ENCODE assay signal across 8 cellular contexts in genomic region chr16:90077240-90077756, GRCh38. TPM values are rescaled to one million over a fixed set of nuclear protein-coding genes. Genes with fewer than 3 reads are reported as not detected.
DNase-seq lines count a peak whose midpoint lies in the region; ATAC-seq and TF ChIP-seq lines count a peak whose summit lies in the region.

Gene PRDM7, minus strand, starts transcription at chr16:90077331. Its CDS starts 1,421 bp downstream, at chr16:90075910.

- peaks cover 20% of the 10 kb centered on the region for H3K27me3 Mint-ChIP-seq in T-helper 2 cell treated with Interferon-gamma antibody and Interleukin-4, amounts not matched to agents 5 μg/mL and 100 μg/mL, for 36 hours (ENCODE audit: low read depth)

- peak within 1 kb of the TSS; percentile 19 for H3K9ac ChIP-seq in rectal smooth muscle tissue (ENCODE audit: low read length)

- H3K9me3 Mint-ChIP-seq in T-helper 2 cell treated with Interferon-gamma antibody and Interleukin-4, amounts not matched to agents 5 μg/mL and 100 μg/mL, for 36 hours: no peaks in the 10 kb centered on the region

- peaks cover 24% of the 10 kb centered on the region for H3K4me1 Mint-ChIP-seq in T-helper 2 cell treated with Interferon-gamma antibody and Interleukin-4, amounts not matched to agents 5 μg/mL and 100 μg/mL, for 36 hours (ENCODE audit: low read depth)

- in situ Hi-C loops in astrocyte of the cerebellum (cut with HindIII; ENCODE audit: low sequenced_read_pairs): no loop called here

- TF ChIP-seq CTCF in GM12865 (IDR thresholded peaks at IDR 0.05; ENCODE audit: insufficient read depth, low read depth, low read length, missing control alignments) (no peak), astrocyte of the cerebellum (IDR thresholded peaks at IDR 0.05; ENCODE audit: low read depth, low read length, missing control alignments) (no peak), uterus (IDR thresholded peaks at IDR 0.05) (no peak)

- peak; percentile 26 to 33 for TF ChIP-seq POLR2A in uterus (IDR thresholded peaks at IDR 0.05)

- intact Hi-C loops in uterus (cut with DNase I; ENCODE audit: low total_unique reads): no loop called here

- ATAC-seq in HG02840 (IDR thresholded peaks at IDR 0.05; ENCODE audit: low FRiP score, unreplicated experiment): peak; percentile 82

- peak within 1 kb of the TSS; percentile 45 for H3K4me3 ChIP-seq in GM12865 (ENCODE audit: low read depth, low read length)
- peak within 1 kb of the TSS; percentile 24 for H3K4me3 ChIP-seq in astrocyte of the cerebellum (ENCODE audit: low read depth, low read length)
- H3K4me3 ChIP-seq in rectal smooth muscle tissue (ENCODE audit: low read length): peak within 1 kb of the TSS; percentile 60
- H3K4me3 ChIP-seq in uterus: peak within 1 kb of the TSS; percentile 19 to 31

- H3K36me3 ChIP-seq in rectal smooth muscle tissue (ENCODE audit: control insufficient read depth, insufficient read depth, low read length): no peaks in the 10 kb centered on the region
- H3K36me3 ChIP-seq in uterus: no peaks in the 10 kb centered on the region

- H3K9me3 ChIP-seq in uterus: no peaks in the 10 kb centered on the region

- peak within 1 kb of the TSS; percentile 85 for H3K4me3 Mint-ChIP-seq in T-helper 2 cell treated with Interferon-gamma antibody and Interleukin-4, amounts not matched to agents 5 μg/mL and 100 μg/mL, for 36 hours

- peak within 1 kb of the TSS; percentile 44 for H3K27ac ChIP-seq in rectal smooth muscle tissue (ENCODE audit: low read depth, low read length)
- H3K27ac ChIP-seq in uterus: peak within 1 kb of the TSS; percentile 57 to 73

- H3K4me1 ChIP-seq in rectal smooth muscle tissue (ENCODE audit: control insufficient read depth, insufficient read depth, low read length): no peaks in the 10 kb centered on the region
- H3K4me1 ChIP-seq in uterus: peaks cover 0 to 7% of the 10 kb centered on the region in 2 donors

- H3K36me3 Mint-ChIP-seq in T-helper 2 cell treated with Interferon-gamma antibody and Interleukin-4, amounts not matched to agents 5 μg/mL and 100 μg/mL, for 36 hours (ENCODE audit: low read depth): no peaks in the 10 kb centered on the region

- peak within 1 kb of the TSS; percentile 73 for H3K27ac Mint-ChIP-seq in T-helper 2 cell treated with Interferon-gamma antibody and Interleukin-4, amounts not matched to agents 5 μg/mL and 100 μg/mL, for 36 hours

- DNase-seq in GM12865 (ENCODE audit: low read depth) (peak; percentile 94), NCI-H146 treated with DMSO at 0.1 percent for 48 hours (lab: John Stamatoyannopoulos, UW; ENCODE audit: unreplicated experiment) (peak; percentile 90), astrocyte of the cerebellum (ENCODE audit: low read depth) (peak; percentile 40), hippocampal formation (lab: John Stamatoyannopoulos, UW) (peak; percentile 91 to 93), uterus (peak; percentile 90 to 91)
- peak; percentile 97 for DNase-seq in T-helper 2 cell treated with Interferon-gamma antibody and Interleukin-4, amounts not matched to agents 5 μg/mL and 100 μg/mL, for 36 hours (ENCODE audit: low spot score)

- H3K27me3 ChIP-seq in rectal smooth muscle tissue (ENCODE audit: control insufficient read depth, insufficient read depth, low read length): no peaks in the 10 kb centered on the region
- no peaks in the 10 kb centered on the region for H3K27me3 ChIP-seq in uterus

RNA-seq across cellular contexts. Expression of gene PRDM7, which starts in this region (rescaled TPM):
- under 1 TPM in 1 of 4 donors, not detected in 3; 0.35 TPM for total RNA-seq in uterus

Comparison
In these comparisons a context has a peak if more than half of its experiments do, and no peak if none do; other contexts are left out.
1. Peak in every context shown above with its lines: DNase-seq, ATAC-seq, H3K4me3 ChIP-seq and H3K27ac ChIP-seq.
2. Peak in DNase-seq, H3K4me3 ChIP-seq and H3K27ac ChIP-seq in uterus; RNA of the gene not detected or under 1 TPM.
3. DNase-seq: peak in every context shown above with its lines; median percentile 97 in T-helper 2 cell treated with Interferon-gamma antibody and Interleukin-4, amounts not matched to agents 5 μg/mL and 100 μg/mL, for 36 hours; 94 in GM12865; 92 in hippocampal formation; 90 in uterus; 90 in NCI-H146 treated with DMSO at 0.1 percent for 48 hours; 40 in astrocyte of the cerebellum.